In genomic region chr9:69190086-69190865, GRCh38 we compare ENCODE assay signal across 15 cellular contexts. TPM values are rescaled to one million over a fixed set of nuclear protein-coding genes. Genes with fewer than 3 reads are reported as not detected.
DNase-seq lines count a peak whose midpoint lies in the region; ATAC-seq lines count a peak whose summit lies in the region.
"Had no signal": no experiment of that assay in that cellular context is flagged by ENCODE, and none has a peak within 500 bp of the region (broad histone marks: within the 10 kb centered on the region; RNA-seq: fewer than 3 reads in every experiment).

No MANE protein-coding gene starts in this region.

- H3K56ac ChIP-seq in mesendoderm (ENCODE audit: low read length): no peak overlapping the region

- H3K4me3 Mint-ChIP-seq in CD4-positive, alpha-beta memory T cell: no peak overlapping the region
- no peak overlapping the region for H3K4me3 Mint-ChIP-seq in stimulated activated memory B cell treated with anti-CD40 and anti-IgM and Interleukin-4, amounts not matched to agents 10 μg/mL and 1 μg/mL and 100 μg/mL, for 72 hours
- H3K4me3 Mint-ChIP-seq: activated CD4-positive, alpha-beta memory T cell treated with anti-CD3 and anti-CD28 coated beads for 36 hours had no signal

- H3K27me3 ChIP-seq in CD4-positive, alpha-beta memory T cell (ENCODE audit: insufficient read depth, low read length): no peaks in the 10 kb centered on the region
- H3K27me3 ChIP-seq in mesendoderm (ENCODE audit: insufficient read depth, low read length, poor library complexity): no peaks in the 10 kb centered on the region

- H3K36me3 Mint-ChIP-seq in CD4-positive, alpha-beta memory T cell: no peaks in the 10 kb centered on the region
- H3K36me3 Mint-ChIP-seq in stimulated activated memory B cell treated with anti-CD40 and anti-IgM and Interleukin-4, amounts not matched to agents 10 μg/mL and 1 μg/mL and 100 μg/mL, for 72 hours: no peaks in the 10 kb centered on the region
- H3K36me3 Mint-ChIP-seq: activated CD4-positive, alpha-beta memory T cell treated with anti-CD3 and anti-CD28 coated beads for 36 hours had no signal

- DNase-seq in germinal center (ENCODE audit: low spot score) (peak; percentile 71), NK-92 (lab: John Stamatoyannopoulos, UW; ENCODE audit: unreplicated experiment) (no peak), mesendoderm (no peak)
- DNase-seq in CD4-positive, alpha-beta memory T cell: no peak
- DNase-seq: activated CD4-positive, alpha-beta memory T cell treated with anti-CD3 and anti-CD28 coated beads for 36 hours; aorta; COR-L47; left cardiac atrium; NCI-H1105; psoas muscle; SIG-M5 had no signal

- no peak overlapping the region for H4K8ac ChIP-seq in mesendoderm (ENCODE audit: low read depth, low read length)

- CTCF ChIA-PET in CD4-positive, alpha-beta memory T cell (lab: Charles Lee; ENCODE audit: partially characterized antibody): interaction anchor here (0.8 to 12.0 kb wide), 7 partner anchors 10 to 156 kb away, joined by 3 to 250 read pairs (median 3); partner anchors contain the start of gene FXN

- no peak overlapping the region for H3K27ac ChIP-seq in CD4-positive, alpha-beta memory T cell (ENCODE audit: low read depth, low read length)
- H3K27ac ChIP-seq in mesendoderm (ENCODE audit: low read depth, low read length): no peak overlapping the region
- H3K27ac ChIP-seq: psoas muscle had no signal

- H3K4me2 ChIP-seq in mesendoderm (ENCODE audit: low read length): no peak overlapping the region

- H3K18ac ChIP-seq in mesendoderm (ENCODE audit: low read length): no peak overlapping the region

- H3K79me1 ChIP-seq in mesendoderm (ENCODE audit: low read length): peaks cover 8% of the 10 kb centered on the region

- H3K4ac ChIP-seq in mesendoderm (ENCODE audit: low read depth, low read length): no peak overlapping the region

- H3K4me1 Mint-ChIP-seq in CD4-positive, alpha-beta memory T cell: peaks cover 2 to 10% (median 7%) of the 10 kb centered on the region in 4 donors
- H3K4me1 Mint-ChIP-seq in stimulated activated memory B cell treated with anti-CD40 and anti-IgM and Interleukin-4, amounts not matched to agents 10 μg/mL and 1 μg/mL and 100 μg/mL, for 72 hours: peaks cover 9% of the 10 kb centered on the region

- POLR2A ChIA-PET in CD4-positive, alpha-beta memory T cell (lab: Charles Lee; ENCODE audit: partially characterized antibody): interaction anchor here (1.3 kb wide), 1 partner anchor 10 kb away, joined by 3 read pairs; no protein-coding TSS in a partner anchor

- H2BK15ac ChIP-seq in mesendoderm (replicated peaks; ENCODE audit: low read depth): no peak overlapping the region

- H3K36me3 ChIP-seq in CD4-positive, alpha-beta memory T cell (ENCODE audit: insufficient read depth, low read length): no peaks in the 10 kb centered on the region
- H3K36me3 ChIP-seq in mesendoderm (ENCODE audit: control insufficient read depth, insufficient read depth, low read length): no peaks in the 10 kb centered on the region

- intact Hi-C loops in CD4-positive, alpha-beta memory T cell (cut with micrococcal nuclease): loop anchor here (10.0 kb wide), 1 partner anchor 605 kb away; no protein-coding TSS in a partner anchor

- no peak overlapping the region for H2AK5ac ChIP-seq in mesendoderm (ENCODE audit: low read length)

- H2BK120ac ChIP-seq in mesendoderm (ENCODE audit: low read depth, low read length): no peak overlapping the region

- peaks cover 9% of the 10 kb centered on the region for H3K4me1 ChIP-seq in CD4-positive, alpha-beta memory T cell (ENCODE audit: insufficient read depth, low read length)
- H3K4me1 ChIP-seq in mesendoderm (ENCODE audit: control insufficient read depth, low read depth, low read length): peaks cover 8% of the 10 kb centered on the region

- H2BK5ac ChIP-seq in mesendoderm (ENCODE audit: low read length): no peak overlapping the region

- H3K79me2 ChIP-seq in mesendoderm (ENCODE audit: control insufficient read depth, insufficient read depth, low read length): peaks cover 16% of the 10 kb centered on the region

- no peaks in the 10 kb centered on the region for H3K27me3 Mint-ChIP-seq in CD4-positive, alpha-beta memory T cell
- H3K27me3 Mint-ChIP-seq in stimulated activated memory B cell treated with anti-CD40 and anti-IgM and Interleukin-4, amounts not matched to agents 10 μg/mL and 1 μg/mL and 100 μg/mL, for 72 hours: no peaks in the 10 kb centered on the region
- H3K27me3 Mint-ChIP-seq: activated CD4-positive, alpha-beta memory T cell treated with anti-CD3 and anti-CD28 coated beads for 36 hours had no signal

- H4K5ac ChIP-seq in mesendoderm (ENCODE audit: low read length): no peak overlapping the region

- no peak overlapping the region for H3K27ac Mint-ChIP-seq in CD4-positive, alpha-beta memory T cell
- no peak overlapping the region for H3K27ac Mint-ChIP-seq in stimulated activated memory B cell treated with anti-CD40 and anti-IgM and Interleukin-4, amounts not matched to agents 10 μg/mL and 1 μg/mL and 100 μg/mL, for 72 hours
- H3K27ac Mint-ChIP-seq: activated CD4-positive, alpha-beta memory T cell treated with anti-CD3 and anti-CD28 coated beads for 36 hours had no signal

- WGBS in mesendoderm (ENCODE audit: extremely low coverage, insufficient coverage, low lambda C conversion rate): no CpG with 5 or more reads among the region's 5 CpGs

- ATAC-seq in GM18519 (IDR thresholded peaks at IDR 0.05; ENCODE audit: low FRiP score, unreplicated experiment): peak; percentile 63
- ATAC-seq in GM21619 (IDR thresholded peaks at IDR 0.05; ENCODE audit: unreplicated experiment): peak; percentile 65
- peak; percentile 88 for ATAC-seq in HG03354 (IDR thresholded peaks at IDR 0.05; ENCODE audit: poor library complexity, severe bottlenecking, unreplicated experiment)
- ATAC-seq in stimulated activated memory B cell treated with anti-CD40 and anti-IgM and Interleukin-4, amounts not matched to agents 10 μg/mL and 1 μg/mL and 100 μg/mL, for 72 hours: no peak
- ATAC-seq: left cardiac atrium, psoas muscle had no signal

- no peak overlapping the region for H3K23ac ChIP-seq in mesendoderm (ENCODE audit: low read length)

- no peaks in the 10 kb centered on the region for H3K9me3 ChIP-seq in CD4-positive, alpha-beta memory T cell (ENCODE audit: control insufficient read depth in 1 of 2, low read length in 2 of 2)
- H3K9me3 ChIP-seq: psoas muscle had no signal

- no peak overlapping the region for H3K9ac ChIP-seq in mesendoderm (ENCODE audit: low read length)

- H3K4me3 ChIP-seq in CD4-positive, alpha-beta memory T cell (ENCODE audit: low read length in 2 of 2): no peak overlapping the region
- no peak overlapping the region for H3K4me3 ChIP-seq in mesendoderm (ENCODE audit: low read length)
- H3K4me3 ChIP-seq: psoas muscle had no signal

- H3K9me3 Mint-ChIP-seq in CD4-positive, alpha-beta memory T cell: no peaks in the 10 kb centered on the region
- H3K9me3 Mint-ChIP-seq in stimulated activated memory B cell treated with anti-CD40 and anti-IgM and Interleukin-4, amounts not matched to agents 10 μg/mL and 1 μg/mL and 100 μg/mL, for 72 hours: no peaks in the 10 kb centered on the region
- H3K9me3 Mint-ChIP-seq: activated CD4-positive, alpha-beta memory T cell treated with anti-CD3 and anti-CD28 coated beads for 36 hours had no signal

RNA-seq across cellular contexts. Expression of gene TJP2, which starts 16.2 kb away (rescaled TPM):
- 10 to 100 TPM in 1 of 2 experiments, 1 to 10 TPM in 1; 9.9 to 10.3 TPM for total RNA-seq in CD4-positive, alpha-beta memory T cell
- 1 to 10 TPM; 2.4 to 7.7 TPM for polyA plus RNA-seq in CD4-positive, alpha-beta memory T cell
- polyA plus RNA-seq in mesendoderm (2013, experiment 1 of 2): 65.2 TPM
- polyA plus RNA-seq in mesendoderm (2013, experiment 2 of 2): 64.3 TPM
